Comparison of ENCODE assay signal across 1 cellular context in genomic region chr17:44708401-44709263, GRCh38.
A peak's percentile ranks its signal among the peaks of the same experiment; 100 is the strongest.
TF ChIP-seq lines count a peak whose summit lies in the region.

Gene DBF4B, plus strand, starts transcription at chr17:44708665. Its CDS starts 156 bp downstream, at chr17:44708821.

TF ChIP-seq in GM12878, 131 proteins besides CTCF, POLR2A, EP300 and RAD21 (continued from another document):
- TF ChIP-seq RELB (IDR thresholded peaks at IDR 0.05; ENCODE audit: low read depth) (peak; percentile 98), HDAC2 (IDR thresholded peaks at IDR 0.05) (peak; percentile 86; the same call in 1 of the 2 replicates), ATF7 (IDR thresholded peaks at IDR 0.05; ENCODE audit: low read depth) (peak; percentile 90), TCF7 (IDR thresholded peaks at IDR 0.05; ENCODE audit: borderline replicate concordance) (no peak), RUNX3 (IDR thresholded peaks at IDR 0.05; ENCODE audit: low read length) (peak; percentile 44; the same call in 1 of the 2 replicates), HCFC1 (IDR thresholded peaks at IDR 0.05; ENCODE audit: low read length) (peak; percentile 60), NR2C1 (IDR thresholded peaks at IDR 0.05) (no peak; the same call in 1 of the 2 replicates), ZBTB33 (IDR thresholded peaks at IDR 0.05) (no peak), LARP7 (IDR thresholded peaks at IDR 0.05) (no peak), SMC3 (IDR thresholded peaks at IDR 0.05; ENCODE audit: borderline replicate concordance, low read length) (no peak), EED (IDR thresholded peaks at IDR 0.05; ENCODE audit: low read depth) (0 out of 2 replicates have a peak, but pooled peaks have one; percentile 13), ELK1 (IDR thresholded peaks at IDR 0.05; ENCODE audit: low read depth, low read length) (0 out of 2 replicates have a peak, but pooled peaks have one; percentile 35), SIN3A (IDR thresholded peaks at IDR 0.05; ENCODE audit: low read depth, low read length) (peak; percentile 99), RB1 (IDR thresholded peaks at IDR 0.05; ENCODE audit: borderline replicate concordance) (peak; percentile 65; the same call in 1 of the 2 replicates), ESRRA (IDR thresholded peaks at IDR 0.05; ENCODE audit: low read length) (0 out of 2 replicates have a peak, but pooled peaks have one; percentile 51), SPI1 (IDR thresholded peaks at IDR 0.05; ENCODE audit: borderline replicate concordance, insufficient read depth, low read depth, low read length) (peak; percentile 8; the same call in 1 of the 2 replicates), PML (IDR thresholded peaks at IDR 0.05; ENCODE audit: low read length) (peak; percentile 75)
TF ChIP-seq in GM12878: peak in this region for 46.
